12 cellular contexts compared by ENCODE assay signal in the genomic region with DNA sequence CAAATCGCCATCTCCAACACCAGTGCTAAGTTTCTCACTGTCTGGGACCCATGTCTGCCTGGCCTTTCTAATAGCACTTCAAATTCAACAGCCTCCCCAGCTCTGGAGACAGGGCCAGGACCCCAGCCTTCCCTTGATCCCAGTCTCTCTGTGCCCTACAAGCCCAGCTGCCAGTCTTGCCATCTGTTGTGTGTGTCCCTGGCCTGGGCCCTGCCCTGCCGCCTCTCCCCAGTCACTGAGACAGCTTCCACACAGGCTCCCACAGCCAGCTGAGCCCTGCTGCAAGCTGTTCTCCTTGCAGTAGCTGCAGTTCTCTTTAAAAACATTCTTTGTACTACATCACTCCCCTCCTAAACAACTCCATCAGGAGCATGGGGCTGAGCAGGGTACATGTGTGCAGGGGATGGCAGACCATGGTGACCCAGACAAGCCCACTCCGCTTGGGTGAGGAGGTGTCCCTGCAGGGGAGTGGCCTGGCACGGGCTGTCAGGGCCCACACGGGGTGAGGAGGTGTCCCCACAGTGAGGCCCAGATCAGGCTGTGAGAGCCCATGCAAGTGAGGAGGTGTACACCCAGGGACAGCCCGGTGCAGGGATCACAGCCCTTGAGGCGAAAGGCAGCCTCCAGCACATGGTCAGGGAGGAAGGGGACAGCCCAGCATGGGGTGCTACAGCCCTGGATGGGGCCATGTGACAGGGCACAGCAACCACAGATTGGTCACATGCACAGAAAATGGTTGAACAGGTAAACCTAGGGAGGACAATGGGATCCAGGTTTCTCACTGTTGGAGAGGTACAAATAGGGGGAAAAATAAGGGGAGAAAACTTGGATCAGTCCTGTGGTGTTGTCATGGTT. TPM values are rescaled to one million over a fixed set of nuclear protein-coding genes. Genes with fewer than 3 reads are reported as not detected.
DNase-seq lines count a peak whose midpoint lies in the region; ATAC-seq and TF ChIP-seq lines count a peak whose summit lies in the region.
"Had no signal": no experiment of that assay in that cellular context is flagged by ENCODE, and none has a peak within 500 bp of the region (broad histone marks: within the 10 kb centered on the region; RNA-seq: fewer than 3 reads in every experiment).

No MANE protein-coding gene starts in this region.

- H3K79me2 ChIP-seq in DND-41 (ENCODE audit: insufficient read depth, low read length) = no peaks in the 10 kb centered on the region

- ATAC-seq in DND-41 (ENCODE audit: insufficient read depth, low read depth) (no peak), T-helper 17 cell (no peak), HG02973 (IDR thresholded peaks at IDR 0.05; ENCODE audit: unreplicated experiment) (no peak), GM21723 (IDR thresholded peaks at IDR 0.05; ENCODE audit: unreplicated experiment) (no peak)
- ATAC-seq in effector memory CD8-positive, alpha-beta T cell (replicated peaks) = no peak

- H3K27ac Mint-ChIP-seq in T-helper 17 cell = peak overlapping the region; percentile 82
- peak overlapping the region; percentile 99 for H3K27ac Mint-ChIP-seq in effector memory CD8-positive, alpha-beta T cell

- peak overlapping the region; percentile 41 for H3K4me3 Mint-ChIP-seq in T-helper 17 cell
- peak overlapping the region; percentile 72 to 76 for H3K4me3 Mint-ChIP-seq in effector memory CD8-positive, alpha-beta T cell

- no peaks in the 10 kb centered on the region for H3K27me3 ChIP-seq in DND-41 (ENCODE audit: insufficient read depth, low read length, poor library complexity)
- H3K27me3 ChIP-seq: BLaER1 had no signal

- DNase-seq in DND-41 (peak; percentile 2), T-helper 17 cell (no peak), retina (peak; percentile 19), HUDEP-2 (lab: John Stamatoyannopoulos, UW; ENCODE audit: unreplicated experiment in 76 of 76) (no peak)
- no peak for DNase-seq in effector memory CD8-positive, alpha-beta T cell
- DNase-seq: GF-D8, HCEC 1CT, NCI-H1048 had no signal

- 0 out of 2 replicates have a peak, but pooled peaks cover 5% of the 10 kb centered on the region for H4K20me1 ChIP-seq in DND-41 (ENCODE audit: insufficient read depth, low read length)

- no peaks in the 10 kb centered on the region for H3K9me3 Mint-ChIP-seq in effector memory CD8-positive, alpha-beta T cell

- H3K9me3 ChIP-seq in DND-41 (ENCODE audit: insufficient read depth, low read length, severe bottlenecking) (no peaks in the 10 kb centered on the region), T-helper 17 cell (ENCODE audit: control insufficient read depth, low read length, poor library complexity, severe bottlenecking) (no peaks in the 10 kb centered on the region)
- H3K9me3 ChIP-seq: BLaER1 had no signal

- no peak overlapping the region for H3K9ac ChIP-seq in DND-41 (ENCODE audit: low read depth, low read length)
- H3K9ac ChIP-seq: BLaER1 had no signal

- H3K36me3 ChIP-seq in DND-41 (ENCODE audit: insufficient read depth, low read length) = peaks cover 94% of the 10 kb centered on the region

- H3K4me1 ChIP-seq in DND-41 (ENCODE audit: insufficient read depth, low read length) = no peaks in the 10 kb centered on the region

- no peaks in the 10 kb centered on the region for H3K27me3 Mint-ChIP-seq in T-helper 17 cell
- no peaks in the 10 kb centered on the region for H3K27me3 Mint-ChIP-seq in effector memory CD8-positive, alpha-beta T cell

- H3K4me1 Mint-ChIP-seq in T-helper 17 cell = peaks cover 9% of the 10 kb centered on the region
- peaks cover 62 to 75% of the 10 kb centered on the region in 2 donors for H3K4me1 Mint-ChIP-seq in effector memory CD8-positive, alpha-beta T cell (ENCODE audit: low read depth in 2 of 2)

- H3K4me2 ChIP-seq in DND-41 (ENCODE audit: insufficient read depth, low read length) = no peak overlapping the region
- H3K4me2 ChIP-seq: BLaER1 had no signal

- peaks cover 12% of the 10 kb centered on the region for H3K36me3 Mint-ChIP-seq in T-helper 17 cell (ENCODE audit: low read depth)
- peaks cover 98% of the 10 kb centered on the region for H3K36me3 Mint-ChIP-seq in effector memory CD8-positive, alpha-beta T cell (ENCODE audit: insufficient read depth)

- no peak for TF ChIP-seq CTCF in DND-41 (IDR thresholded peaks at IDR 0.05; ENCODE audit: borderline replicate concordance, extremely low read depth, low read length, poor library complexity, severe bottlenecking)

- no peak overlapping the region for H2AFZ ChIP-seq in DND-41 (ENCODE audit: low read depth, low read length)

- no peak overlapping the region for H3K4me3 ChIP-seq in DND-41 (ENCODE audit: low read depth in 1 of 2, low read length in 2 of 2)
- H3K4me3 ChIP-seq: BLaER1 had no signal

- no peak overlapping the region for H3K27ac ChIP-seq in DND-41 (ENCODE audit: low read length)
- H3K27ac ChIP-seq: BLaER1 had no signal

RNA-seq across cellular contexts. Expression of gene CST7, which starts 16.2 kb away (rescaled TPM):
- 10 to 100 TPM; 10.7 to 22.8 TPM for total RNA-seq in T-helper 17 cell
- total RNA-seq: NCI-H460 had no signal

RNA-seq across cellular contexts. Expression of gene APMAP, which starts 27.3 kb away (rescaled TPM):
- 10 to 100 TPM; 24.6 to 26.2 TPM for total RNA-seq in T-helper 17 cell

Comparison
In these comparisons a context has a peak if more than half of its experiments do, and no peak if none do; other contexts are left out.
1. DNase-seq: peak in DND-41 (single experiment) and retina (single experiment); none in T-helper 17 cell (0 of 3), effector memory CD8-positive, alpha-beta T cell (0 of 3) and HUDEP-2 (0 of 76).